Comparison of ENCODE assay signal across 20 cellular contexts in genomic region chr13:79966502-79966901, GRCh38.
DNase-seq lines count a peak whose midpoint lies in the region; FAIRE-seq and TF ChIP-seq lines count a peak whose summit lies in the region.
"Had no signal": no experiment of that assay in that cellular context is flagged by ENCODE, and none has a peak within 500 bp of the region (broad histone marks: within the 10 kb centered on the region; RNA-seq: fewer than 3 reads in every experiment).

No MANE protein-coding gene starts in this region.

- H3K36me3 ChIP-seq in Loucy (ENCODE audit: insufficient read depth, low read length) (no peaks in the 10 kb centered on the region), H1 (ENCODE audit: control insufficient read depth in 2 of 4, insufficient read depth in 4 of 4, low read length in 3 of 4) (no peaks in the 10 kb centered on the region; a peak in 1 of 8 replicates), kidney (ENCODE audit: control insufficient read depth in 1 of 2, insufficient read depth in 2 of 2, low read length in 2 of 2) (no peaks in the 10 kb centered on the region), OCI-LY7 (ENCODE audit: insufficient read depth, low read length) (no peaks in the 10 kb centered on the region)
- H3K36me3 ChIP-seq: cardiac muscle cell, vagina had no signal

- no peak overlapping the region for H4K8ac ChIP-seq in H1 (ENCODE audit: extremely low read depth, insufficient read depth, low read length)

- H4K5ac ChIP-seq in H1 (ENCODE audit: insufficient read length, low read depth, low read length), result no peak overlapping the region

- TF ChIP-seq POLR2A in H1 (IDR thresholded peaks at IDR 0.05; ENCODE audit: control extremely low read depth in 1 of 2, low read depth in 2 of 2, low read length in 2 of 2), result no peak

- TF ChIP-seq RAD21 in H1 (IDR thresholded peaks at IDR 0.05 in 1 of 2, conservative IDR thresholded peaks at IDR 0.05 in 1 of 2; ENCODE audit: low read depth in 2 of 2, low read length in 2 of 2), result no peak; a peak in 1 of 4 replicates

- POLR2A ChIA-PET in H1 (lab: Charles Lee; ENCODE audit: partially characterized antibody), result interaction anchor here (0.9 to 1.0 kb wide), 2 partner anchors 373 to 375 kb away, joined by 3 read pairs; partner anchors contain the start of gene SPRY2
- POLR2A ChIA-PET in OCI-LY7 (lab: Charles Lee), result no interaction called here

- H2BK5ac ChIP-seq in H1 (ENCODE audit: low read depth, low read length), result no peak overlapping the region

- H2BK20ac ChIP-seq in H1 (ENCODE audit: low read length), result no peak overlapping the region

- CTCF ChIA-PET in H1 (lab: Charles Lee; ENCODE audit: partially characterized antibody) (interaction anchor here (1.5 kb wide), 1 partner anchor 10 kb away, joined by 5 read pairs; no protein-coding TSS in a partner anchor), OCI-LY7 (lab: Charles Lee; ENCODE audit: unreplicated experiment) (no interaction called here)

- no peak overlapping the region for H3K18ac ChIP-seq in H1 (ENCODE audit: extremely low read depth, low read length)

- DNase-seq in AG10803 (ENCODE audit: low read depth) (peak; percentile 3), H1 (ENCODE audit: low read depth in 1 of 2, low spot score in 2 of 2) (peak in 1 of 2 experiments; percentile 71), iPS-NIHi7 (ENCODE audit: extremely low spot score) (peak; percentile 71), H4 (ENCODE audit: low spot score) (no peak), kidney (no peak), OCI-LY7 (ENCODE audit: low spot score) (no peak), DMS53 (lab: John Stamatoyannopoulos, UW) (no peak)
- DNase-seq: activated CD4-positive, alpha-beta memory T cell treated with anti-CD3 and anti-CD28 coated beads for 36 hours; activated T-cell treated with anti-CD3 and anti-CD28 coated beads, Interleukin-2, amount 50 U/mL, for 24 hours; CD4-positive, alpha-beta T cell; NCI-H187; NCI-H524; retina; SK-N-SH; stimulated activated CD4-positive, alpha-beta T cell treated with anti-CD3 and anti-CD28 coated beads, Interleukin-15, amount 100 ng/mL, for 24 hours; stimulated activated naive CD8-positive, alpha-beta T cell treated with anti-CD3 and anti-CD28 coated beads, Interleukin-15, Interleukin-2, amounts not matched to agents 100 U/mL and 50 U/mL, for 24 hours had no signal

- H3K4me3 ChIP-seq in AG10803 (ENCODE audit: low read length), result no peak overlapping the region
- no peak overlapping the region for H3K4me3 ChIP-seq in Loucy (ENCODE audit: low read length, poor library complexity, severe bottlenecking)
- H3K4me3 ChIP-seq in H1 (ENCODE audit: extremely low read depth in 1 of 4, insufficient read depth in 2 of 4, low read depth in 3 of 4, low read length in 4 of 4), result no peak overlapping the region
- H3K4me3 ChIP-seq in kidney (ENCODE audit: low read length in 2 of 2), result no peak overlapping the region
- no peak overlapping the region for H3K4me3 ChIP-seq in OCI-LY7 (ENCODE audit: low read depth, low read length, poor library complexity, severe bottlenecking)
- H3K4me3 ChIP-seq: cardiac muscle cell, vagina had no signal

- H4K91ac ChIP-seq in H1 (replicated peaks; ENCODE audit: insufficient read length, low read length), result no peak overlapping the region

- TF ChIP-seq CTCF in AG10803 (conservative IDR thresholded peaks at IDR 0.05; ENCODE audit: low read length) (no peak), Loucy (conservative IDR thresholded peaks at IDR 0.05; ENCODE audit: low read length) (no peak), H1 (IDR thresholded peaks at IDR 0.05; ENCODE audit: control extremely low read depth in 1 of 3, insufficient read depth in 1 of 3, low read depth in 1 of 3, low read length in 3 of 3) (no peak), kidney (IDR thresholded peaks at IDR 0.05; ENCODE audit: borderline replicate concordance, extremely low read depth, insufficient read depth) (no peak), OCI-LY7 (conservative IDR thresholded peaks at IDR 0.05; ENCODE audit: low read length) (no peak)

- no peak overlapping the region for H3K23ac ChIP-seq in H1 (ENCODE audit: insufficient read length)

- 16% methylated on average over 2 of the region's 2 CpGs; no CpG with 5 or more reads in 1 of the 2 experiments for WGBS in H1 (ENCODE audit: extremely low coverage in 1 of 2, insufficient coverage in 1 of 2, insufficient read length in 1 of 2, insufficient replicate concordance in 2 of 2, low coverage in 1 of 2, low lambda C conversion rate in 2 of 2, missing lambda C conversion rate in 1 of 2), 2 experiments

- H3K27me3 ChIP-seq in Loucy (ENCODE audit: insufficient read depth, low read length, poor library complexity, severe bottlenecking), result no peaks in the 10 kb centered on the region
- peaks cover 0 to 5% (median 0%) of the 10 kb centered on the region in 4 experiments; a peak in 2 of 7 replicates for H3K27me3 ChIP-seq in H1 (replicated peaks in 1 of 4; ENCODE audit: control insufficient read depth in 3 of 4, extremely low read depth in 1 of 4, insufficient read depth in 3 of 4, low read length in 3 of 4)
- H3K27me3 ChIP-seq: cardiac muscle cell, vagina had no signal

- H3K4me2 ChIP-seq in Loucy (ENCODE audit: low read depth, low read length, poor library complexity, severe bottlenecking) (no peak overlapping the region), H1 (ENCODE audit: insufficient read depth in 1 of 2, low read depth in 2 of 2, low read length in 2 of 2) (peak overlapping the region in 1 of 2 experiments; percentile 15; a peak in 2 of 4 replicates), OCI-LY7 (ENCODE audit: low read length) (no peak overlapping the region)
- H3K4me2 ChIP-seq: SK-N-SH had no signal

- H4K20me1 ChIP-seq in Loucy (ENCODE audit: insufficient read depth, low read length, poor library complexity, severe bottlenecking) (no peaks in the 10 kb centered on the region), H1 (replicated peaks in 1 of 2; ENCODE audit: control insufficient read depth in 1 of 2, insufficient read depth in 2 of 2, low read length in 2 of 2) (no peaks in the 10 kb centered on the region), OCI-LY7 (ENCODE audit: insufficient read depth, low read length) (no peaks in the 10 kb centered on the region)

- no peaks in the 10 kb centered on the region for H3F3A ChIP-seq in Loucy (ENCODE audit: low read depth)

- no TSS peak for BruUV-seq in OCI-LY7 (replicated peaks; lab: Mats Ljungman, UMichigan)

- H2BK12ac ChIP-seq in H1 (ENCODE audit: low read depth, low read length), result no peak overlapping the region; the same call in 1 of the 2 replicates

- no peak overlapping the region for H2BK15ac ChIP-seq in H1 (ENCODE audit: low read length)

- no peak overlapping the region for H3K27ac ChIP-seq in H1 (ENCODE audit: low read depth, low read length)
- H3K27ac ChIP-seq in kidney (ENCODE audit: low read depth in 2 of 2, low read length in 2 of 2), result no peak overlapping the region
- H3K27ac ChIP-seq in OCI-LY7 (ENCODE audit: low read depth, low read length, poor library complexity, severe bottlenecking), result no peak overlapping the region
- H3K27ac ChIP-seq: cardiac muscle cell, vagina had no signal

- no peak overlapping the region for H3K14ac ChIP-seq in H1 (ENCODE audit: insufficient read length)

- FAIRE-seq in H1 (lab: Jason Lieb, UNC) (peak; percentile 86), kidney (lab: Jason Lieb, UNC) (no peak)
- FAIRE-seq: TTC549 had no signal

- H2AFZ ChIP-seq in Loucy (ENCODE audit: low read length) (peak overlapping the region; percentile 59; the same call in 1 of the 2 replicates), H1 (ENCODE audit: low read length) (no peak overlapping the region), OCI-LY7 (ENCODE audit: low read length) (no peak overlapping the region)

- H2BK120ac ChIP-seq in H1 (replicated peaks; ENCODE audit: low read depth, low read length), result no peak overlapping the region

- H3K9me2 ChIP-seq in Loucy (replicated peaks; ENCODE audit: low read depth, low read length), result no peaks in the 10 kb centered on the region
- H3K9me2 ChIP-seq in OCI-LY7 (ENCODE audit: insufficient read depth, low read length), result no peaks in the 10 kb centered on the region
- H3K9me2 ChIP-seq: SK-N-SH had no signal

- TF ChIP-seq EP300 in H1 (IDR thresholded peaks at IDR 0.05; ENCODE audit: borderline replicate concordance in 1 of 2, low read depth in 2 of 2, low read length in 2 of 2), result peak in 1 of 2 experiments; percentile 32; a peak in 1 of 3 replicates

- no peaks in the 10 kb centered on the region for H3K23me2 ChIP-seq in H1 (ENCODE audit: low read depth, low read length)

- no peaks in the 10 kb centered on the region for H3K79me1 ChIP-seq in H1 (ENCODE audit: low read depth, low read length)

- H3K4ac ChIP-seq in H1 (replicated peaks; ENCODE audit: insufficient read length, low read depth, low read length), result no peak overlapping the region

- no peak overlapping the region for H3K56ac ChIP-seq in H1 (replicated peaks; ENCODE audit: insufficient read length, low read depth, low read length)

- no peak overlapping the region for H3K9ac ChIP-seq in Loucy (ENCODE audit: low read depth, low read length, poor library complexity, severe bottlenecking)
- H3K9ac ChIP-seq in H1 (replicated peaks in 1 of 4; ENCODE audit: extremely low read depth in 1 of 4, low read depth in 3 of 4, low read length in 3 of 4), result peak overlapping the region in 1 of 4 experiments; percentile 8; a peak in 1 of 7 replicates
- no peak overlapping the region for H3K9ac ChIP-seq in kidney (ENCODE audit: low read length in 2 of 2)
- H3K9ac ChIP-seq: SK-N-SH had no signal

- H3K9me3 ChIP-seq in Loucy (ENCODE audit: insufficient read depth, low read depth, low read length) (no peaks in the 10 kb centered on the region), H1 (ENCODE audit: insufficient read depth in 2 of 2, low read depth in 1 of 2, low read length in 1 of 2) (no peaks in the 10 kb centered on the region; a peak in 1 of 4 replicates), kidney (ENCODE audit: control insufficient read depth in 1 of 2, low read length in 2 of 2) (no peaks in the 10 kb centered on the region), OCI-LY7 (ENCODE audit: low read length) (no peaks in the 10 kb centered on the region)
- H3K9me3 ChIP-seq: SK-N-SH, vagina had no signal

- no peaks in the 10 kb centered on the region for H3K79me2 ChIP-seq in Loucy (ENCODE audit: insufficient read depth, low read length)
- no peaks in the 10 kb centered on the region for H3K79me2 ChIP-seq in H1 (ENCODE audit: control insufficient read depth in 1 of 2, insufficient read depth in 2 of 2, low read length in 2 of 2)
- H3K79me2 ChIP-seq in OCI-LY7 (ENCODE audit: insufficient read depth, low read depth, low read length), result no peaks in the 10 kb centered on the region

- no peak overlapping the region for H2AK5ac ChIP-seq in H1 (ENCODE audit: low read depth, low read length)

- no peaks in the 10 kb centered on the region for H3K4me1 ChIP-seq in Loucy (ENCODE audit: insufficient read depth, low read length, poor library complexity, severe bottlenecking)
- peaks cover 0 to 9% (median 1%) of the 10 kb centered on the region in 4 experiments; a peak in 3 of 7 replicates for H3K4me1 ChIP-seq in H1 (replicated peaks in 1 of 4; ENCODE audit: control insufficient read depth in 3 of 4, insufficient read depth in 4 of 4, low read length in 3 of 4)
- H3K4me1 ChIP-seq in kidney (ENCODE audit: control insufficient read depth in 1 of 2, insufficient read depth in 1 of 2, low read depth in 1 of 2, low read length in 2 of 2), result no peaks in the 10 kb centered on the region
- H3K4me1 ChIP-seq in OCI-LY7 (ENCODE audit: insufficient read depth, low read length, poor library complexity, severe bottlenecking), result no peaks in the 10 kb centered on the region
- H3K4me1 ChIP-seq: vagina had no signal

- intact Hi-C loops in kidney (cut with DNase I) (no loop called here), OCI-LY7 (cut with micrococcal nuclease; ENCODE audit: unreplicated experiment) (no loop called here)

Comparison
In these comparisons a context has a peak if more than half of its experiments do, and no peak if none do; other contexts are left out.
1. DNase-seq: peak in AG10803 (single experiment) and iPS-NIHi7 (single experiment); none in H4 (single experiment), kidney (single experiment), OCI-LY7 (single experiment) and DMS53 (single experiment).